13 cellular contexts compared by ENCODE assay signal in genomic region chr12:14850929-14851663, GRCh38. TPM values are rescaled to one million over a fixed set of nuclear protein-coding genes. Genes with fewer than 3 reads are reported as not detected.
DNase-seq lines count a peak whose midpoint lies in the region; ATAC-seq and TF ChIP-seq lines count a peak whose summit lies in the region.
"Had no signal": no experiment of that assay in that cellular context is flagged by ENCODE, and none has a peak within 500 bp of the region (broad histone marks: within the 10 kb centered on the region; RNA-seq: fewer than 3 reads in every experiment).

No MANE protein-coding gene starts in this region.

- H3K4me3 Mint-ChIP-seq in CD4-positive, alpha-beta memory T cell: no peak overlapping the region
- H3K4me3 Mint-ChIP-seq: activated naive CD8-positive, alpha-beta T cell treated with anti-CD3 and anti-CD28 coated beads for 36 hours; CD4-positive, CD25-positive, alpha-beta regulatory T cell had no signal

- no TSS peak for BruUV-seq in PC-3 (replicated peaks; lab: Mats Ljungman, UMichigan)

- CTCF ChIA-PET in CD4-positive, alpha-beta memory T cell (lab: Charles Lee; ENCODE audit: partially characterized antibody): interaction anchor here (0.7 to 1.4 kb wide), 3 partner anchors 45 to 144 kb away, joined by 3 to 6 read pairs (median 3); no protein-coding TSS in a partner anchor
- CTCF ChIA-PET in PC-3 (lab: Charles Lee) (interaction anchor here (0.6 kb wide), 1 partner anchor 363 kb away, joined by 3 read pairs; no protein-coding TSS in a partner anchor), GM10248 (lab: Yijun Ruan, JAX) (interaction anchor here (0.8 to 2.2 kb wide), 3 partner anchors 22 to 145 kb away, joined by 4 to 9 read pairs (median 5); no protein-coding TSS in a partner anchor)

- WGBS in smooth muscle cell (ENCODE audit: low lambda C conversion rate): 81% methylated on average over 1 of the region's 1 CpG

- H3K36me3 ChIP-seq in smooth muscle cell (ENCODE audit: low read depth) (no peaks in the 10 kb centered on the region), PC-3 (ENCODE audit: low read depth, low read length) (no peaks in the 10 kb centered on the region)
- no peaks in the 10 kb centered on the region for H3K36me3 ChIP-seq in CD4-positive, alpha-beta memory T cell (ENCODE audit: insufficient read depth, low read length)

- peak; percentile 83 for ATAC-seq in GM19023 (IDR thresholded peaks at IDR 0.05; ENCODE audit: unreplicated experiment)
- ATAC-seq in GM21723 (IDR thresholded peaks at IDR 0.05; ENCODE audit: unreplicated experiment): peak; percentile 84
- ATAC-seq in HG03280 (IDR thresholded peaks at IDR 0.05; ENCODE audit: unreplicated experiment): peak; percentile 83
- ATAC-seq in PC-3: no peak
- ATAC-seq: right cardiac atrium had no signal

- H3F3A ChIP-seq in smooth muscle cell (ENCODE audit: low read depth) (peaks cover 9% of the 10 kb centered on the region), PC-3 (ENCODE audit: low read length, unreplicated experiment) (no peaks in the 10 kb centered on the region)

- H3K9ac ChIP-seq in smooth muscle cell (ENCODE audit: low read depth) (no peak overlapping the region), PC-3 (ENCODE audit: low read length) (no peak overlapping the region)

- peaks cover 17% of the 10 kb centered on the region for H3K4me1 ChIP-seq in smooth muscle cell (ENCODE audit: low read depth)
- H3K4me1 ChIP-seq in CD4-positive, alpha-beta memory T cell (ENCODE audit: insufficient read depth, low read length): no peaks in the 10 kb centered on the region
- peaks cover 7% of the 10 kb centered on the region for H3K4me1 ChIP-seq in PC-3 (ENCODE audit: insufficient read depth, low read length)

- no peaks in the 10 kb centered on the region for H3K36me3 Mint-ChIP-seq in CD4-positive, alpha-beta memory T cell
- H3K36me3 Mint-ChIP-seq: activated naive CD8-positive, alpha-beta T cell treated with anti-CD3 and anti-CD28 coated beads for 36 hours; CD4-positive, CD25-positive, alpha-beta regulatory T cell had no signal

- no peak for TF ChIP-seq CTCF in smooth muscle cell (IDR thresholded peaks at IDR 0.05; ENCODE audit: borderline replicate concordance, insufficient read depth, poor library complexity, severe bottlenecking)
- no peak for TF ChIP-seq CTCF in PC-3 (conservative IDR thresholded peaks at IDR 0.05; ENCODE audit: low read depth, low read length)
- no peak for TF ChIP-seq CTCF in GM10248 (IDR thresholded peaks at IDR 0.05; ENCODE audit: control extremely low read depth, extremely low read depth, low read depth, missing control alignments)

- peak overlapping the region; percentile 85 for H3K27ac ChIP-seq in smooth muscle cell (ENCODE audit: low read depth)
- H3K27ac ChIP-seq in CD4-positive, alpha-beta memory T cell (ENCODE audit: low read depth, low read length): no peak overlapping the region
- no peak overlapping the region for H3K27ac ChIP-seq in PC-3 (ENCODE audit: low read length)

- POLR2A ChIA-PET in CD4-positive, alpha-beta memory T cell (lab: Charles Lee; ENCODE audit: partially characterized antibody): no interaction called here
- POLR2A ChIA-PET in PC-3 (lab: Charles Lee; ENCODE audit: unreplicated experiment) (no interaction called here), GM10248 (lab: Yijun Ruan, JAX) (no interaction called here)

- H3K9me3 ChIP-seq in smooth muscle cell (replicated peaks; ENCODE audit: low read depth): no peaks in the 10 kb centered on the region
- H3K9me3 ChIP-seq in CD4-positive, alpha-beta memory T cell (ENCODE audit: control insufficient read depth in 1 of 2, low read length in 2 of 2): no peaks in the 10 kb centered on the region
- H3K9me3 ChIP-seq in PC-3 (ENCODE audit: low read length): no peaks in the 10 kb centered on the region

- no peaks in the 10 kb centered on the region for H4K20me1 ChIP-seq in smooth muscle cell (ENCODE audit: low read depth)
- no peaks in the 10 kb centered on the region for H4K20me1 ChIP-seq in PC-3 (ENCODE audit: low read length)

- H3K4me2 ChIP-seq in smooth muscle cell: no peak overlapping the region
- H3K4me2 ChIP-seq in PC-3 (ENCODE audit: low read length): no peak overlapping the region

- no peaks in the 10 kb centered on the region for H3K9me2 ChIP-seq in PC-3 (replicated peaks; ENCODE audit: low read length)

- no peaks in the 10 kb centered on the region for H3K27me3 Mint-ChIP-seq in CD4-positive, alpha-beta memory T cell
- H3K27me3 Mint-ChIP-seq: activated naive CD8-positive, alpha-beta T cell treated with anti-CD3 and anti-CD28 coated beads for 36 hours; CD4-positive, CD25-positive, alpha-beta regulatory T cell had no signal

- no peak overlapping the region for H3K4me3 ChIP-seq in smooth muscle cell
- no peak overlapping the region for H3K4me3 ChIP-seq in CD4-positive, alpha-beta memory T cell (ENCODE audit: low read length in 2 of 2)
- no peak overlapping the region for H3K4me3 ChIP-seq in PC-3 (ENCODE audit: low read length)

- intact Hi-C loops in CD4-positive, alpha-beta memory T cell (cut with micrococcal nuclease): no loop called here
- intact Hi-C loops in PC-3 (cut with micrococcal nuclease): no loop called here

- no peaks in the 10 kb centered on the region for H3K79me2 ChIP-seq in smooth muscle cell (ENCODE audit: low read depth)
- no peaks in the 10 kb centered on the region for H3K79me2 ChIP-seq in PC-3 (ENCODE audit: low read length)

- H2AFZ ChIP-seq in smooth muscle cell (ENCODE audit: low read depth) (no peak overlapping the region), PC-3 (ENCODE audit: low read length) (no peak overlapping the region)

- H3K27ac Mint-ChIP-seq in CD4-positive, alpha-beta memory T cell: peak overlapping the region in 1 of 7 donors; percentile 32
- H3K27ac Mint-ChIP-seq: activated naive CD8-positive, alpha-beta T cell treated with anti-CD3 and anti-CD28 coated beads for 36 hours; CD4-positive, CD25-positive, alpha-beta regulatory T cell had no signal

- H3K9me3 Mint-ChIP-seq in CD4-positive, alpha-beta memory T cell: peaks cover 0 to under 1% (median 0%) of the 10 kb centered on the region in 8 donors
- H3K9me3 Mint-ChIP-seq: activated naive CD8-positive, alpha-beta T cell treated with anti-CD3 and anti-CD28 coated beads for 36 hours; CD4-positive, CD25-positive, alpha-beta regulatory T cell had no signal

- no peaks in the 10 kb centered on the region for H3K27me3 ChIP-seq in smooth muscle cell (ENCODE audit: low read depth)
- no peaks in the 10 kb centered on the region for H3K27me3 ChIP-seq in CD4-positive, alpha-beta memory T cell (ENCODE audit: insufficient read depth, low read length)
- H3K27me3 ChIP-seq in PC-3 (ENCODE audit: low read length): no peaks in the 10 kb centered on the region

- no peaks in the 10 kb centered on the region for H3K4me1 Mint-ChIP-seq in CD4-positive, alpha-beta memory T cell

- no peak for DNase-seq in smooth muscle cell (lab: John Stamatoyannopoulos, UW; ENCODE audit: unreplicated experiment)
- DNase-seq in NCI-H187 treated with DMSO at 0.1 percent for 48 hours (lab: John Stamatoyannopoulos, UW): no peak
- no peak for DNase-seq in CD4-positive, alpha-beta memory T cell
- DNase-seq in PC-3: no peak
- DNase-seq in GM10248 (ENCODE audit: extremely low spot score): no peak
- DNase-seq: activated naive CD8-positive, alpha-beta T cell treated with anti-CD3 and anti-CD28 coated beads for 36 hours; CD4-positive, CD25-positive, alpha-beta regulatory T cell; NCI-H510A treated with DMSO at 0.1 percent for 48 hours; right cardiac atrium had no signal

RNA-seq across cellular contexts. Expression of gene ART4, which starts 7.8 kb away (rescaled TPM):
- total RNA-seq in smooth muscle cell (5.0 and 9.0 TPM in 2 replicates), PC-3 (2014; rRNA removed) (not detected in 2 replicates)
- polyA plus RNA-seq in smooth muscle cell: 1.7 and 2.0 TPM in 2 replicates
- not detected for total RNA-seq in CD4-positive, alpha-beta memory T cell
- not detected for polyA plus RNA-seq in CD4-positive, alpha-beta memory T cell
- total RNA-seq: activated naive CD8-positive, alpha-beta T cell treated with anti-CD3 and anti-CD28 coated beads for 36 hours; CD4-positive, CD25-positive, alpha-beta regulatory T cell; H4 had no signal
- polyA plus RNA-seq: CD4-positive, CD25-positive, alpha-beta regulatory T cell had no signal

RNA-seq across cellular contexts. Expression of gene MGP, which starts 34.6 kb away (rescaled TPM):
- 173 and 176 TPM in 2 replicates for total RNA-seq in smooth muscle cell
- polyA plus RNA-seq in smooth muscle cell: 626 and 815 TPM in 2 replicates
- under 1 TPM in 1 of 2 experiments, not detected in 1; 0.49 TPM for total RNA-seq in CD4-positive, alpha-beta memory T cell
- polyA plus RNA-seq in CD4-positive, alpha-beta memory T cell: not detected
- total RNA-seq in PC-3 (2014; rRNA removed): 0.22 and 2.1 TPM in 2 replicates
- total RNA-seq: activated naive CD8-positive, alpha-beta T cell treated with anti-CD3 and anti-CD28 coated beads for 36 hours had no signal

RNA-seq across cellular contexts. Expression of gene SMCO3, which starts 37.1 kb away (rescaled TPM):
- 0.22 and 1.7 TPM in 2 replicates for total RNA-seq in smooth muscle cell
- 0.93 and 2.4 TPM in 2 replicates for polyA plus RNA-seq in smooth muscle cell
- total RNA-seq in CD4-positive, alpha-beta memory T cell: not detected
- polyA plus RNA-seq in CD4-positive, alpha-beta memory T cell: under 1 TPM; 0.08 to 0.31 TPM
- not detected in 2 replicates for total RNA-seq in PC-3 (2014; rRNA removed)
- total RNA-seq: activated naive CD8-positive, alpha-beta T cell treated with anti-CD3 and anti-CD28 coated beads for 36 hours; CD4-positive, CD25-positive, alpha-beta regulatory T cell; H4 had no signal

RNA-seq across cellular contexts. Expression of gene C12orf60, which starts 47.6 kb away (rescaled TPM):
- total RNA-seq in smooth muscle cell: 0.63 and 1.6 TPM in 2 replicates
- polyA plus RNA-seq in smooth muscle cell: 1.2 and 1.3 TPM in 2 replicates
- 1 to 10 TPM; 1.3 to 1.4 TPM for total RNA-seq in CD4-positive, alpha-beta memory T cell
- 1 to 10 TPM in 1 of 2 donors, under 1 TPM in 1; 0.45 to 2.0 TPM for polyA plus RNA-seq in CD4-positive, alpha-beta memory T cell
- 0.29 and 0.47 TPM in 2 replicates for total RNA-seq in PC-3 (2014; rRNA removed)

RNA-seq across cellular contexts. Expression of gene WBP11, which starts 47.8 kb away (rescaled TPM):
- total RNA-seq in smooth muscle cell (20.6 and 24.2 TPM in 2 replicates), PC-3 (2014; rRNA removed) (20.0 and 21.4 TPM in 2 replicates)
- 55.7 and 56.8 TPM in 2 replicates for polyA plus RNA-seq in smooth muscle cell
- total RNA-seq in CD4-positive, alpha-beta memory T cell: 10 to 100 TPM; 83.7 to 83.8 TPM
- 10 to 100 TPM; 45.8 to 78.0 TPM for polyA plus RNA-seq in CD4-positive, alpha-beta memory T cell

Comparison
In these comparisons a context has a peak if more than half of its experiments do, and no peak if none do; other contexts are left out.
1. RNA of gene MGP, which starts 34.6 kb away (total RNA-seq): 173 to 176 TPM in smooth muscle cell; 0.49 TPM in CD4-positive, alpha-beta memory T cell and 0.22 to 2.1 TPM in PC-3; every median in the first group is over 10 times any median in the second.